In genomic region chr20:20699917-20700316, GRCh38 we compare ENCODE assay signal across 26 cellular contexts. TPM values are rescaled to one million over a fixed set of nuclear protein-coding genes. Genes with fewer than 3 reads are reported as not detected.
DNase-seq lines count a peak whose midpoint lies in the region; ATAC-seq, FAIRE-seq and TF ChIP-seq lines count a peak whose summit lies in the region.
"Had no signal": no experiment of that assay in that cellular context is flagged by ENCODE, and none has a peak within 500 bp of the region (broad histone marks: within the 10 kb centered on the region; RNA-seq: fewer than 3 reads in every experiment).

No MANE protein-coding gene starts in this region.

- no TSS peak for BruUV-seq in HepG2 (replicated peaks; lab: Mats Ljungman, UMichigan)

- TF ChIP-seq CTCF in SK-N-SH (IDR thresholded peaks at IDR 0.05): no peak
- no peak for TF ChIP-seq CTCF in VCaP (conservative IDR thresholded peaks at IDR 0.05)
- no peak for TF ChIP-seq CTCF in HepG2 (CRISPR knock-in tag; IDR thresholded peaks at IDR 0.05)
- TF ChIP-seq CTCF in activated CD8-positive, alpha-beta T cell treated with anti-CD3 and anti-CD28 coated beads for 36 hours (IDR thresholded peaks at IDR 0.05): no peak

- H3K9ac ChIP-seq in SK-N-SH: no peak overlapping the region
- no peak overlapping the region for H3K9ac ChIP-seq in HepG2 (ENCODE audit: insufficient read depth, low read depth, low read length)
- H3K9ac ChIP-seq: BLaER1 had no signal

- no peak for TF ChIP-seq POLR2A in HepG2 (IDR thresholded peaks at IDR 0.05; ENCODE audit: insufficient read depth in 1 of 2, low read depth in 2 of 2, low read length in 2 of 2)

- ATAC-seq in SK-N-SH treated with all-trans-retinoic acid at 6 μM for 48 hours (no peak), HepG2 (no peak), GM18873 (IDR thresholded peaks at IDR 0.05; ENCODE audit: low FRiP score, unreplicated experiment) (no peak), GM19467 (IDR thresholded peaks at IDR 0.05; ENCODE audit: unreplicated experiment) (no peak)
- no peak for ATAC-seq in activated CD8-positive, alpha-beta T cell treated with anti-CD3 and anti-CD28 coated beads for 36 hours
- ATAC-seq: GM12878 had no signal

- H3K27ac ChIP-seq in SK-N-SH (ENCODE audit: low read depth in 2 of 2, low read length in 1 of 2) (no peak overlapping the region), VCaP (peak overlapping the region; percentile 50), HepG2 (ENCODE audit: extremely low read length, insufficient read depth, low read length) (no peak overlapping the region)
- H3K27ac ChIP-seq: 22Rv1, BLaER1 had no signal

- H3K4me3 Mint-ChIP-seq in activated CD8-positive, alpha-beta T cell treated with anti-CD3 and anti-CD28 coated beads for 36 hours: no peak overlapping the region
- H3K4me3 Mint-ChIP-seq: CD14-positive monocyte; CD4-positive, alpha-beta memory T cell; CD8-positive, alpha-beta memory T cell had no signal

- no peaks in the 10 kb centered on the region for H3K36me3 Mint-ChIP-seq in activated CD8-positive, alpha-beta T cell treated with anti-CD3 and anti-CD28 coated beads for 36 hours (ENCODE audit: low read depth)

- no peaks in the 10 kb centered on the region for H3K9me3 Mint-ChIP-seq in activated CD8-positive, alpha-beta T cell treated with anti-CD3 and anti-CD28 coated beads for 36 hours
- H3K9me3 Mint-ChIP-seq: CD4-positive, alpha-beta memory T cell; CD4-positive, CD25-positive, alpha-beta regulatory T cell had no signal

- TF ChIP-seq RAD21 in SK-N-SH (IDR thresholded peaks at IDR 0.05; ENCODE audit: low read length) (no peak), HepG2 (CRISPR knock-in tag; IDR thresholded peaks at IDR 0.05) (no peak)

- H3K9me3 ChIP-seq in SK-N-SH (no peaks in the 10 kb centered on the region), HepG2 (ENCODE audit: low read length) (no peaks in the 10 kb centered on the region)
- H3K9me3 ChIP-seq: BE2C had no signal

- POLR2A ChIA-PET in SK-N-SH (lab: Yijun Ruan, JAX): no interaction called here
- POLR2A ChIA-PET in HepG2 (lab: Yijun Ruan, JAX): interaction anchor here (2.2 to 4.1 kb wide), 2 partner anchors 11 to 13 kb away, joined by 6 to 23 read pairs; partner anchors contain the start of gene RALGAPA2
- POLR2A ChIA-PET in activated CD8-positive, alpha-beta T cell treated with anti-CD3 and anti-CD28 coated beads for 36 hours (lab: Charles Lee): no interaction called here

- intact Hi-C loops in HepG2 (cut with micrococcal nuclease; ENCODE audit: unreplicated experiment): loop anchor here (1.0 kb wide), 1 partner anchor 12 kb away; the partner anchor contains the start of gene RALGAPA2
- intact Hi-C loops in activated CD8-positive, alpha-beta T cell treated with anti-CD3 and anti-CD28 coated beads for 36 hours (cut with micrococcal nuclease): no loop called here

- H3K4me3 ChIP-seq in SK-N-SH (ENCODE audit: low read depth in 2 of 2, low read length in 1 of 2) (no peak overlapping the region), HepG2 (replicated peaks in 1 of 3; ENCODE audit: insufficient read depth in 1 of 3, low read depth in 2 of 3, low read length in 3 of 3) (no peak overlapping the region)
- H3K4me3 ChIP-seq: BLaER1, GM12878 had no signal

- H3K27ac Mint-ChIP-seq in activated CD8-positive, alpha-beta T cell treated with anti-CD3 and anti-CD28 coated beads for 36 hours: no peak overlapping the region
- H3K27ac Mint-ChIP-seq: CD4-positive, CD25-positive, alpha-beta regulatory T cell; CD8-positive, alpha-beta memory T cell had no signal

- no peaks in the 10 kb centered on the region for H3F3A ChIP-seq in SK-N-SH (replicated peaks; ENCODE audit: insufficient read depth)

- H2AFZ ChIP-seq in SK-N-SH (ENCODE audit: low read depth) (no peak overlapping the region), HepG2 (ENCODE audit: low read length) (no peak overlapping the region)

- no peak for FAIRE-seq in HepG2 (lab: Jason Lieb, UNC)
- FAIRE-seq: GM12878, GM12892, GM18507, GM19239 had no signal

- H4K20me1 ChIP-seq in SK-N-SH (ENCODE audit: insufficient read depth) (no peaks in the 10 kb centered on the region), HepG2 (ENCODE audit: insufficient read depth, low read length) (0 out of 2 replicates have a peak, but pooled peaks cover 3% of the 10 kb centered on the region)

- no peak for TF ChIP-seq EP300 in SK-N-SH (IDR thresholded peaks at IDR 0.05; ENCODE audit: borderline replicate concordance in 1 of 2, low read depth in 1 of 2, low read length in 1 of 2)
- TF ChIP-seq EP300 in HepG2 (IDR thresholded peaks at IDR 0.05; ENCODE audit: low read depth in 2 of 2, low read length in 2 of 2): no peak
- no peak for TF ChIP-seq EP300 in HepG2 (CRISPR knock-in tag; IDR thresholded peaks at IDR 0.05; ENCODE audit: borderline replicate concordance)

- peaks cover 18% of the 10 kb centered on the region for H3K4me1 Mint-ChIP-seq in activated CD8-positive, alpha-beta T cell treated with anti-CD3 and anti-CD28 coated beads for 36 hours (ENCODE audit: low read depth)

- DNase-seq in SK-N-SH (no peak), HepG2 (ENCODE audit: low spot score) (no peak)
- no peak for DNase-seq in activated CD8-positive, alpha-beta T cell treated with anti-CD3 and anti-CD28 coated beads for 36 hours
- DNase-seq: ACHN; BE2C; C1 segment of cervical spinal cord; CD4-positive, alpha-beta memory T cell; CD4-positive, CD25-positive, alpha-beta regulatory T cell; CD8-positive, alpha-beta memory T cell; DMS 273 treated with DMSO at 0.1 percent for 48 hours; DMS153; DMS79; DND-41; EL; GDM1 had no signal

- H3K79me2 ChIP-seq in SK-N-SH (ENCODE audit: insufficient read depth) (no peaks in the 10 kb centered on the region), HepG2 (ENCODE audit: insufficient read depth, low read length) (peaks cover 55% of the 10 kb centered on the region)

- H3K4me1 ChIP-seq in SK-N-SH (ENCODE audit: control insufficient read depth in 1 of 2, insufficient read depth in 2 of 2, low read depth in 1 of 2, low read length in 1 of 2) (no peaks in the 10 kb centered on the region), HepG2 (ENCODE audit: insufficient read depth, low read length) (peaks cover 60% of the 10 kb centered on the region)
- H3K4me1 ChIP-seq: BE2C, BLaER1 had no signal

- no peaks in the 10 kb centered on the region for H3K9me2 ChIP-seq in SK-N-SH

- WGBS in SK-N-SH (ENCODE audit: low lambda C conversion rate): 70% methylated on average over 4 of the region's 4 CpGs
- WGBS in HepG2 (ENCODE audit: low lambda C conversion rate): 96% methylated on average over 4 of the region's 4 CpGs

- CTCF ChIA-PET in SK-N-SH (lab: Yijun Ruan, JAX): interaction anchor here (0.9 to 1.4 kb wide), 2 partner anchors 106 to 160 kb away, joined by 3 to 4 read pairs; no protein-coding TSS in a partner anchor
- CTCF ChIA-PET in HepG2 (lab: Yijun Ruan, JAX; ENCODE audit: low intra/inter-chr PET ratio, low total read pairs): no interaction called here
- CTCF ChIA-PET in activated CD8-positive, alpha-beta T cell treated with anti-CD3 and anti-CD28 coated beads for 36 hours (lab: Charles Lee): no interaction called here

- in situ Hi-C loops in HepG2 (cut with HindIII; ENCODE audit: extremely low pct_ligation_motif_present, low pct_unique_long_range_greater_than_20kb): no loop called here

- no peak overlapping the region for H3K4me2 ChIP-seq in SK-N-SH
- H3K4me2 ChIP-seq in HepG2 (ENCODE audit: low read depth, low read length): no peak overlapping the region
- H3K4me2 ChIP-seq: BLaER1 had no signal

- no peaks in the 10 kb centered on the region for H3K36me3 ChIP-seq in SK-N-SH (replicated peaks in 1 of 2; ENCODE audit: control insufficient read depth in 1 of 2, insufficient read depth in 2 of 2, low read length in 1 of 2)
- H3K36me3 ChIP-seq in HepG2 (replicated peaks in 1 of 2; ENCODE audit: control insufficient read depth in 1 of 2, insufficient read depth in 2 of 2, low read length in 2 of 2): no peaks in the 10 kb centered on the region
- H3K36me3 ChIP-seq: BE2C, BLaER1 had no signal

- no peaks in the 10 kb centered on the region for H3K27me3 Mint-ChIP-seq in activated CD8-positive, alpha-beta T cell treated with anti-CD3 and anti-CD28 coated beads for 36 hours
- H3K27me3 Mint-ChIP-seq: CD4-positive, alpha-beta memory T cell; CD8-positive, alpha-beta memory T cell had no signal

- H3K27me3 ChIP-seq in SK-N-SH (ENCODE audit: insufficient read depth) (no peaks in the 10 kb centered on the region; the same call in 1 of the 2 replicates), HepG2 (ENCODE audit: control insufficient read depth in 1 of 2, insufficient read depth in 2 of 2, low read length in 2 of 2) (no peaks in the 10 kb centered on the region)
- H3K27me3 ChIP-seq: BE2C, BLaER1 had no signal

TF ChIP-seq in SK-N-SH treated with all-trans-retinoic acid at 6 μM for 48 hours, 23 proteins besides CTCF, POLR2A, EP300 and RAD21 (continues in another document):
- peak; percentile 52 for TF ChIP-seq ZNF8 (CRISPR knock-in tag; IDR thresholded peaks at IDR 0.05)

RNA-seq across cellular contexts. Expression of gene RALGAPA2, which starts 12.5 kb away (rescaled TPM):
- polyA plus RNA-seq in SK-N-SH (2012; rRNA removed): 1.0 and 1.5 TPM in 2 replicates
- polyA plus RNA-seq in SK-N-SH (2012; cell fraction: cytosol; rRNA removed): 1.0 and 1.3 TPM in 2 replicates
- 2.9 and 3.8 TPM in 2 replicates for polyA plus RNA-seq in SK-N-SH (2012; cell fraction: nucleus; rRNA removed)
- total RNA-seq in HepG2 (2016; rRNA removed; fragmentation: Illumina TruSeq; extraction: Trizol): 17.7 and 18.3 TPM in 2 replicates
- total RNA-seq in HepG2 (2016; cell fraction: cytosol; rRNA removed; fragmentation: Illumina TruSeq; extraction: Trizol; ENCODE audit: low read depth): 3.1 and 4.5 TPM in 2 replicates
- 16.3 and 18.8 TPM in 2 replicates for total RNA-seq in HepG2 (2016; cell fraction: insoluble cytoplasmic fraction; rRNA removed; fragmentation: Illumina TruSeq; extraction: Trizol)
- 6.5 and 7.8 TPM in 2 replicates for total RNA-seq in HepG2 (2016; cell fraction: membrane; rRNA removed; fragmentation: Illumina TruSeq; extraction: Trizol)
- total RNA-seq in HepG2 (2016; cell fraction: nucleus; rRNA removed; fragmentation: Illumina TruSeq; extraction: Trizol): 29.6 and 31.7 TPM in 2 replicates
- polyA plus RNA-seq in HepG2 (2011; rRNA removed): 13.8 and 15.7 TPM in 2 replicates
- 8.0 and 13.3 TPM in 2 replicates for polyA plus RNA-seq in HepG2 (2011; cell fraction: cytosol; rRNA removed)
- polyA plus RNA-seq in HepG2 (2011; cell fraction: nucleus; rRNA removed): 38.4 and 38.5 TPM in 2 replicates
- polyA plus RNA-seq in HepG2 (2012): 18.4 and 27.5 TPM in 2 replicates
- polyA plus RNA-seq in HepG2 (2016; cell fraction: cytosol; fragmentation: Illumina TruSeq; extraction: Trizol; ENCODE audit: low read depth): 0.49 and 0.67 TPM in 2 replicates
- 8.9 and 11.7 TPM in 2 replicates for polyA plus RNA-seq in HepG2 (2016; cell fraction: insoluble cytoplasmic fraction; fragmentation: Illumina TruSeq; extraction: Trizol; ENCODE audit: low read depth)
- polyA plus RNA-seq in HepG2 (2016; cell fraction: membrane; fragmentation: Illumina TruSeq; extraction: Trizol; ENCODE audit: low read depth): 1.2 and 1.7 TPM in 2 replicates
- polyA plus RNA-seq in HepG2 (2016; cell fraction: nucleus; fragmentation: Illumina TruSeq; extraction: Trizol; ENCODE audit: insufficient read depth, low read depth): 17.2 and 18.1 TPM in 2 replicates
- 7.3 and 40.9 TPM in 2 replicates for polyA minus RNA-seq in HepG2 (2011; rRNA and poly(A)+ RNA removed; ENCODE audit: low replicate concordance)
- polyA minus RNA-seq in HepG2 (2011; cell fraction: cytosol; rRNA and poly(A)+ RNA removed): 20.8 and 29.0 TPM in 2 replicates
- polyA minus RNA-seq in HepG2 (2011; cell fraction: nucleus; rRNA and poly(A)+ RNA removed): 158 and 172 TPM in 2 replicates
- 10 to 100 TPM; 14.3 to 17.2 TPM for total RNA-seq in activated CD8-positive, alpha-beta T cell treated with anti-CD3 and anti-CD28 coated beads for 36 hours
